ENCODE assay signal across 23 cellular contexts in the genomic region with DNA sequence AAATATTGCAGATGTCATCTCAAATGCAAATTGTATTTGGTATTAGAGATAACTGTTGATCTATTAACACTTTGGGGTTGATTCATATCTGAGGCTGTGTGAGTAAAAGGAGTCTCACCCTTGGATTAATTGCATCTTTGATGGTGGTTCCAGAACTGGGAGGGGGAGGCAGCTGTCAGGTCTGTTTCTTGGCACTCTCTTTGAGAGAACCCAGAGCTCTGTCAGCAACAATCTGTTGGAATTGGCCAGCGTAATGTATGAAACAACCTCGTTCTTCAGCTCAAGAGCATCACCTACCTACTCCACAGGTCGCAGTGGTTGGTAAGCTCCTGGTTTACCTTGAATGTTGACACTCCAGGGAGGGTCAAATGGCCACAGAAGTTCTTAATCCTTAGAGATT.
DNase-seq lines count a peak whose midpoint lies in the region; ATAC-seq, FAIRE-seq and TF ChIP-seq lines count a peak whose summit lies in the region.
"Had no signal": no experiment of that assay in that cellular context is flagged by ENCODE, and none has a peak within 500 bp of the region (broad histone marks: within the 10 kb centered on the region; RNA-seq: fewer than 3 reads in every experiment).

No MANE protein-coding gene starts in this region.

- no peak for TF ChIP-seq CTCF in SK-N-SH (IDR thresholded peaks at IDR 0.05)

- peaks cover 0 to 8% of the 10 kb centered on the region in 2 experiments; a peak in 2 of 4 replicates for H3K4me1 ChIP-seq in SK-N-SH (ENCODE audit: control insufficient read depth in 1 of 2, insufficient read depth in 2 of 2, low read depth in 1 of 2, low read length in 1 of 2)
- H3K4me1 ChIP-seq: BLaER1 treated with 17β-estradiol and CSF1 and Interleukin-3, amounts not matched to agents 10 nM and 100 nM; Peyer's patch had no signal

- no peaks in the 10 kb centered on the region for H3K9me3 ChIP-seq in SK-N-SH
- H3K9me3 ChIP-seq: BLaER1 treated with 17β-estradiol and CSF1 and Interleukin-3, amounts not matched to agents 10 nM and 100 nM; Peyer's patch had no signal

- POLR2A ChIA-PET in SK-N-SH (lab: Yijun Ruan, JAX) = no interaction called here

- H3K79me2 ChIP-seq in SK-N-SH (ENCODE audit: insufficient read depth) = no peaks in the 10 kb centered on the region

- no peak overlapping the region for H2AFZ ChIP-seq in SK-N-SH (ENCODE audit: low read depth)
- H2AFZ ChIP-seq: GM23248 had no signal

- no peaks in the 10 kb centered on the region for H3K27me3 ChIP-seq in SK-N-SH (ENCODE audit: insufficient read depth)
- H3K27me3 ChIP-seq: BLaER1 treated with 17β-estradiol and CSF1 and Interleukin-3, amounts not matched to agents 10 nM and 100 nM; Peyer's patch had no signal

- no peak overlapping the region for H3K9ac ChIP-seq in SK-N-SH
- H3K9ac ChIP-seq: BLaER1 treated with 17β-estradiol and CSF1 and Interleukin-3, amounts not matched to agents 10 nM and 100 nM; GM23248 had no signal

- peak; percentile 40; the same call in 1 of the 2 replicates for TF ChIP-seq RAD21 in SK-N-SH (IDR thresholded peaks at IDR 0.05; ENCODE audit: low read length)

- CTCF ChIA-PET in SK-N-SH (lab: Yijun Ruan, JAX) = interaction anchor here (0.7 to 6.9 kb wide), 7 partner anchors 17 to 438 kb away, joined by 3 to 71 read pairs (median 11); no protein-coding TSS in a partner anchor

- H3K27ac ChIP-seq in SK-N-SH (ENCODE audit: low read depth in 2 of 2, low read length in 1 of 2) = no peak overlapping the region
- H3K27ac ChIP-seq: BLaER1 treated with 17β-estradiol and CSF1 and Interleukin-3, amounts not matched to agents 10 nM and 100 nM; GM23248; HL-60; Peyer's patch had no signal

- no peaks in the 10 kb centered on the region for H3K36me3 ChIP-seq in SK-N-SH (replicated peaks in 1 of 2; ENCODE audit: control insufficient read depth in 1 of 2, insufficient read depth in 2 of 2, low read length in 1 of 2)
- H3K36me3 ChIP-seq: BLaER1 treated with 17β-estradiol and CSF1 and Interleukin-3, amounts not matched to agents 10 nM and 100 nM; Peyer's patch had no signal

- DNase-seq in SK-N-SH (peak; percentile 42), NCI-H524 treated with DMSO at 0.1 percent for 48 hours (lab: John Stamatoyannopoulos, UW) (peak; percentile 56), cerebellum (ENCODE audit: low spot score) (peak; percentile 75), D341Med (ENCODE audit: low spot score) (no peak), RCC 7860 (ENCODE audit: low spot score) (no peak)
- no peak for DNase-seq in activated CD8-positive, alpha-beta memory T cell treated with anti-CD3 and anti-CD28 coated beads, Interleukin-2, amount 50 U/mL, for 4 hours
- DNase-seq: CD4-positive, alpha-beta T cell; GM23248; H7; NCI-H1048; NCI-H1417; NCI-H1694 treated with DMSO at 0.1 percent for 48 hours; NCI-H2081 treated with DMSO at 0.1 percent for 48 hours; NCI-H510A; NCI-H774; OCI-M1; Peyer's patch; T-cell had no signal

- TF ChIP-seq EP300 in SK-N-SH (IDR thresholded peaks at IDR 0.05; ENCODE audit: borderline replicate concordance in 1 of 2, low read depth in 1 of 2, low read length in 1 of 2) = peak in 1 of 2 experiments; percentile 54; a peak in 1 of 4 replicates

- WGBS in SK-N-SH (ENCODE audit: low lambda C conversion rate) = 43% methylated on average over 3 of the region's 3 CpGs

- no peak overlapping the region for H3K4me3 ChIP-seq in SK-N-SH (ENCODE audit: low read depth in 2 of 2, low read length in 1 of 2)
- H3K4me3 ChIP-seq: BLaER1 treated with 17β-estradiol and CSF1 and Interleukin-3, amounts not matched to agents 10 nM and 100 nM; GM23248; Peyer's patch had no signal

- no peaks in the 10 kb centered on the region for H3K9me2 ChIP-seq in SK-N-SH

- H3K4me2 ChIP-seq in SK-N-SH = no peak overlapping the region
- H3K4me2 ChIP-seq: BLaER1 treated with 17β-estradiol and CSF1 and Interleukin-3, amounts not matched to agents 10 nM and 100 nM had no signal

- no peak for ATAC-seq in SK-N-SH treated with all-trans-retinoic acid at 6 μM for 48 hours
- ATAC-seq: T-cell had no signal

- no peak for FAIRE-seq in RCC 7860 (lab: Jason Lieb, UNC)
- FAIRE-seq: A204.1, GM18507 had no signal

- H3F3A ChIP-seq in SK-N-SH (replicated peaks; ENCODE audit: insufficient read depth) = no peaks in the 10 kb centered on the region

- no peaks in the 10 kb centered on the region for H4K20me1 ChIP-seq in SK-N-SH (ENCODE audit: insufficient read depth)
- H4K20me1 ChIP-seq: BLaER1 treated with 17β-estradiol and CSF1 and Interleukin-3, amounts not matched to agents 10 nM and 100 nM had no signal

TF ChIP-seq in SK-N-SH, 30 proteins besides CTCF, POLR2A, EP300 and RAD21:
- TF ChIP-seq TCF12 (IDR thresholded peaks at IDR 0.05) = peak; percentile 28; the same call in 1 of the 2 replicates
- no peak for TF ChIP-seq MEF2A (IDR thresholded peaks at IDR 0.05; ENCODE audit: borderline replicate concordance, low read depth)
- no peak for TF ChIP-seq RCOR1 (IDR thresholded peaks at IDR 0.05; ENCODE audit: low read length)
- TF ChIP-seq GATA2 (CRISPR knock-in tag; IDR thresholded peaks at IDR 0.05) = peak; percentile 60
- peak; percentile 13; the same call in 1 of the 2 replicates for TF ChIP-seq SMC3 (IDR thresholded peaks at IDR 0.05; ENCODE audit: low read depth, low read length)
TF ChIP-seq in SK-N-SH: peak in this region for 3.

TF ChIP-seq in SK-N-SH treated with all-trans-retinoic acid at 6 μM for 48 hours, 23 proteins besides CTCF, POLR2A, EP300 and RAD21:
- TF ChIP-seq, protein P1, sequence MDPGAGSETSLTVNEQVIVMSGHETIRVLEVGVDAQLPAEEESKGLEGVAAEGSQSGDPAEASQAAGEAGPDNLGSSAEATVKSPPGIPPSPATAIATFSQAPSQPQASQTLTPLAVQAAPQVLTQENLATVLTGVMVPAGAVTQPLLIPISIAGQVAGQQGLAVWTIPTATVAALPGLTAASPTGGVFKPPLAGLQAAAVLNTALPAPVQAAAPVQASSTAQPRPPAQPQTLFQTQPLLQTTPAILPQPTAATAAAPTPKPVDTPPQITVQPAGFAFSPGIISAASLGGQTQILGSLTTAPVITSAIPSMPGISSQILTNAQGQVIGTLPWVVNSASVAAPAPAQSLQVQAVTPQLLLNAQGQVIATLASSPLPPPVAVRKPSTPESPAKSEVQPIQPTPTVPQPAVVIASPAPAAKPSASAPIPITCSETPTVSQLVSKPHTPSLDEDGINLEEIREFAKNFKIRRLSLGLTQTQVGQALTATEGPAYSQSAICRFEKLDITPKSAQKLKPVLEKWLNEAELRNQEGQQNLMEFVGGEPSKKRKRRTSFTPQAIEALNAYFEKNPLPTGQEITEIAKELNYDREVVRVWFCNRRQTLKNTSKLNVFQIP (CRISPR knock-in tag; IDR thresholded peaks at IDR 0.05; ENCODE audit: borderline replicate concordance, low read depth) = no peak
- TF ChIP-seq, protein P2, sequence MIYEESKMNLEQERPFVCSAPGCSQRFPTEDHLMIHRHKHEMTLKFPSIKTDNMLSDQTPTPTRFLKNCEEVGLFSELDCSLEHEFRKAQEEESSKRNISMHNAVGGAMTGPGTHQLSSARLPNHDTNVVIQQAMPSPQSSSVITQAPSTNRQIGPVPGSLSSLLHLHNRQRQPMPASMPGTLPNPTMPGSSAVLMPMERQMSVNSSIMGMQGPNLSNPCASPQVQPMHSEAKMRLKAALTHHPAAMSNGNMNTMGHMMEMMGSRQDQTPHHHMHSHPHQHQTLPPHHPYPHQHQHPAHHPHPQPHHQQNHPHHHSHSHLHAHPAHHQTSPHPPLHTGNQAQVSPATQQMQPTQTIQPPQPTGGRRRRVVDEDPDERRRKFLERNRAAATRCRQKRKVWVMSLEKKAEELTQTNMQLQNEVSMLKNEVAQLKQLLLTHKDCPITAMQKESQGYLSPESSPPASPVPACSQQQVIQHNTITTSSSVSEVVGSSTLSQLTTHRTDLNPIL (CRISPR knock-in tag; IDR thresholded peaks at IDR 0.05; ENCODE audit: low read depth) = no peak
- no peak for TF ChIP-seq ZNF70 (CRISPR knock-in tag; IDR thresholded peaks at IDR 0.05)
- TF ChIP-seq BACH2 (CRISPR knock-in tag; IDR thresholded peaks at IDR 0.05; ENCODE audit: borderline replicate concordance) = no peak
- no peak for TF ChIP-seq ZFP3 (CRISPR knock-in tag; IDR thresholded peaks at IDR 0.05)
- TF ChIP-seq, protein P3, sequence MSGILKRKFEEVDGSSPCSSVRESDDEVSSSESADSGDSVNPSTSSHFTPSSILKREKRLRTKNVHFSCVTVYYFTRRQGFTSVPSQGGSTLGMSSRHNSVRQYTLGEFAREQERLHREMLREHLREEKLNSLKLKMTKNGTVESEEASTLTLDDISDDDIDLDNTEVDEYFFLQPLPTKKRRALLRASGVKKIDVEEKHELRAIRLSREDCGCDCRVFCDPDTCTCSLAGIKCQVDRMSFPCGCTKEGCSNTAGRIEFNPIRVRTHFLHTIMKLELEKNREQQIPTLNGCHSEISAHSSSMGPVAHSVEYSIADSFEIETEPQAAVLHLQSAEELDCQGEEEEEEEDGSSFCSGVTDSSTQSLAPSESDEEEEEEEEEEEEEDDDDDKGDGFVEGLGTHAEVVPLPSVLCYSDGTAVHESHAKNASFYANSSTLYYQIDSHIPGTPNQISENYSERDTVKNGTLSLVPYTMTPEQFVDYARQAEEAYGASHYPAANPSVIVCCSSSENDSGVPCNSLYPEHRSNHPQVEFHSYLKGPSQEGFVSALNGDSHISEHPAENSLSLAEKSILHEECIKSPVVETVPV (CRISPR knock-in tag; IDR thresholded peaks at IDR 0.05) = no peak
- TF ChIP-seq TOX (CRISPR knock-in tag; IDR thresholded peaks at IDR 0.05; ENCODE audit: borderline replicate concordance) = no peak
- TF ChIP-seq SNAI2 (CRISPR knock-in tag; IDR thresholded peaks at IDR 0.05) = no peak
- no peak for TF ChIP-seq ZNF8 (CRISPR knock-in tag; IDR thresholded peaks at IDR 0.05)
- TF ChIP-seq ZC3H10 (CRISPR knock-in tag; IDR thresholded peaks at IDR 0.05) = no peak
- no peak for TF ChIP-seq ZFP30 (CRISPR knock-in tag; IDR thresholded peaks at IDR 0.05)
- TF ChIP-seq TCF4 (CRISPR knock-in tag; IDR thresholded peaks at IDR 0.05; ENCODE audit: borderline replicate concordance) = no peak
- TF ChIP-seq RARB (CRISPR knock-in tag; IDR thresholded peaks at IDR 0.05) = no peak

Comparison
In these comparisons a context has a peak if more than half of its experiments do, and no peak if none do; other contexts are left out.
1. DNase-seq: peak in SK-N-SH (single experiment), NCI-H524 treated with DMSO at 0.1 percent for 48 hours (single experiment) and cerebellum (single experiment); none in D341Med (single experiment), activated CD8-positive, alpha-beta memory T cell treated with anti-CD3 and anti-CD28 coated beads, Interleukin-2, amount 50 U/mL, for 4 hours (single experiment) and RCC 7860 (single experiment).